8 cellular contexts compared by ENCODE assay signal in genomic region chr9:37027582-37028424, GRCh38. TPM values are rescaled to one million over a fixed set of nuclear protein-coding genes. Genes with fewer than 3 reads are reported as not detected.
DNase-seq lines count a peak whose midpoint lies in the region; ATAC-seq, FAIRE-seq and TF ChIP-seq lines count a peak whose summit lies in the region.

No MANE protein-coding gene starts in this region.

- H3K9me3 ChIP-seq in ES-I3 (ENCODE audit: control insufficient read depth, insufficient read depth, low read length), result no peaks in the 10 kb centered on the region; the same call in 1 of the 2 replicates
- no peaks in the 10 kb centered on the region for H3K9me3 ChIP-seq in Loucy (ENCODE audit: insufficient read depth, low read depth, low read length)
- H3K9me3 ChIP-seq in parathyroid adenoma (ENCODE audit: control insufficient read depth, low read length), result no peaks in the 10 kb centered on the region
- peaks cover 0 to 6% (median 0%) of the 10 kb centered on the region in 4 donors for H3K9me3 ChIP-seq in upper lobe of left lung

- H2AFZ ChIP-seq in Loucy (ENCODE audit: low read length) (no peak overlapping the region), parathyroid adenoma (peak overlapping the region; percentile 51)

- no peak for FAIRE-seq in H54 (lab: Jason Lieb, UNC)

- H3K9ac ChIP-seq in ES-I3 (ENCODE audit: low read depth, low read length), result peak overlapping the region; percentile 63; the same call in 1 of the 2 replicates
- no peak overlapping the region for H3K9ac ChIP-seq in Loucy (ENCODE audit: low read depth, low read length, poor library complexity, severe bottlenecking)
- H3K9ac ChIP-seq in parathyroid adenoma, result no peak overlapping the region

- no peak for TF ChIP-seq POLR2A in H54 (IDR thresholded peaks at IDR 0.05; ENCODE audit: low read depth, low read length)
- TF ChIP-seq POLR2A in upper lobe of left lung (IDR thresholded peaks at IDR 0.05), result no peak

- H3K27ac ChIP-seq in parathyroid adenoma (no peak overlapping the region), upper lobe of left lung (no peak overlapping the region)

- no peaks in the 10 kb centered on the region for H3K9me2 ChIP-seq in Loucy (replicated peaks; ENCODE audit: low read depth, low read length)

- WGBS in upper lobe of left lung, 2 donors, result 3 to 6% methylated on average over 20 to 32 of the region's 59 CpGs

- H3K4me3 ChIP-seq in Loucy (ENCODE audit: low read length, poor library complexity, severe bottlenecking) (peak overlapping the region; percentile 36), parathyroid adenoma (ENCODE audit: low read depth, low read length) (no peak overlapping the region), upper lobe of left lung (peak overlapping the region in 3 of 4 donors; percentile 0 to 41 (median 28))

- peak overlapping the region; percentile 24 for H3K4me2 ChIP-seq in Loucy (ENCODE audit: low read depth, low read length, poor library complexity, severe bottlenecking)
- peak overlapping the region; percentile 58 for H3K4me2 ChIP-seq in parathyroid adenoma (ENCODE audit: low read length)

- H3K4me1 ChIP-seq in ES-I3 (ENCODE audit: insufficient read depth, low read length) (no peaks in the 10 kb centered on the region; the same call in 1 of the 2 replicates), Loucy (ENCODE audit: insufficient read depth, low read length, poor library complexity, severe bottlenecking) (peaks cover 4% of the 10 kb centered on the region), parathyroid adenoma (no peaks in the 10 kb centered on the region), upper lobe of left lung (peaks cover 39 to 46% (median 44%) of the 10 kb centered on the region in 4 donors)

- peaks cover 7% of the 10 kb centered on the region for H3K27me3 ChIP-seq in Loucy (ENCODE audit: insufficient read depth, low read length, poor library complexity, severe bottlenecking)
- peaks cover 4% of the 10 kb centered on the region for H3K27me3 ChIP-seq in parathyroid adenoma (ENCODE audit: control insufficient read depth, insufficient read depth, low read length)
- H3K27me3 ChIP-seq in upper lobe of left lung, result peaks cover 2 to 91% (median 59%) of the 10 kb centered on the region in 4 donors

- DNase-seq in H54 (ENCODE audit: insufficient read length, low spot score), result peak; percentile 96
- peak; percentile 66 for DNase-seq in SIG-M5 (lab: John Stamatoyannopoulos, UW)
- peak; percentile 51 to 76 (median 60) for DNase-seq in activated naive CD4-positive, alpha-beta T cell (lab: John Stamatoyannopoulos, UW)
- DNase-seq in glomerular visceral epithelial cell (ENCODE audit: extremely low spot score), result peak; percentile 92
- DNase-seq in upper lobe of left lung, result peak; percentile 72 to 97

- no peaks in the 10 kb centered on the region for H3F3A ChIP-seq in Loucy (ENCODE audit: low read depth)

- ATAC-seq in upper lobe of left lung (ENCODE audit: low FRiP score in 2 of 2), result peak; percentile 88 to 91

- TF ChIP-seq EP300 in upper lobe of left lung (IDR thresholded peaks at IDR 0.05), result no peak

- H4K20me1 ChIP-seq in Loucy (ENCODE audit: insufficient read depth, low read length, poor library complexity, severe bottlenecking), result no peaks in the 10 kb centered on the region

- H3K36me3 ChIP-seq in ES-I3 (ENCODE audit: insufficient read depth, low read length) (no peaks in the 10 kb centered on the region), Loucy (ENCODE audit: insufficient read depth, low read length) (no peaks in the 10 kb centered on the region), parathyroid adenoma (ENCODE audit: control insufficient read depth, insufficient read depth, low read length) (no peaks in the 10 kb centered on the region), upper lobe of left lung (no peaks in the 10 kb centered on the region)

- TF ChIP-seq CTCF in Loucy (conservative IDR thresholded peaks at IDR 0.05; ENCODE audit: low read length) (no peak), parathyroid adenoma (IDR thresholded peaks at IDR 0.05) (no peak), upper lobe of left lung (IDR thresholded peaks at IDR 0.05) (no peak)

- no peaks in the 10 kb centered on the region for H3K79me2 ChIP-seq in Loucy (ENCODE audit: insufficient read depth, low read length)
- H3K79me2 ChIP-seq in parathyroid adenoma, result no peaks in the 10 kb centered on the region

RNA-seq across cellular contexts. Expression of gene PAX5, which starts 6.3 kb away (rescaled TPM):
- under 1 TPM in 5 of 6 donors, not detected in 1; under 0.01 to 0.64 (median 0.43) TPM for total RNA-seq in upper lobe of left lung
